Comparison of ENCODE assay signal across 1 cellular context in genomic region chr14:20812576-20812975, GRCh38.
TF ChIP-seq lines count a peak whose summit lies in the region.

No MANE protein-coding gene starts in this region.

TF ChIP-seq in HepG2, 621 proteins besides CTCF, POLR2A, EP300 and RAD21:
- TF ChIP-seq IRF1 (CRISPR knock-in tag; IDR thresholded peaks at IDR 0.05; ENCODE audit: low read depth) = no peak
